In the genomic region with DNA sequence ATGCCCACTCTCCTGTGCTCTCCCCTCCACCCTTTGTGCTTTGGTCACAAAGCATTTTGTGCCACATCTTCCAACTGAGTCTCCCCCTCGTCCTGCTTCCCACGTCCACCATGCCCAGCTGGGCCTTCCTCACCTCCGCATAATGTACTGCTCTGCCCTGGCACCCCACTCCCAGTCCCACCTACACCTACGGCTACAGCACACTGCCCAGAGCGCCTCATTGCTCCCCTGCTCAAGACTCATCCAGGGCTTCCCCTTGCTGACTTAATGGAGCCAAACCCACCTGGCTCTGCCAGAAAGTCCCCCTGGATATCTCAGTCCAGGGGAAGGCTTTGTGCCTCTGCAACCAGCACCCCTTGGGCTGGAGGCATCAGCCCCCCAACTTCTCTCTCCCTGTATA, we compare ENCODE assay signal across 19 cellular contexts.
"Had no signal": no experiment of that assay in that cellular context is flagged by ENCODE, and none has a peak within 500 bp of the region (broad histone marks: within the 10 kb centered on the region; RNA-seq: fewer than 3 reads in every experiment).

No MANE protein-coding gene starts in this region.

- H3K27ac Mint-ChIP-seq: activated CD8-positive, alpha-beta T cell treated with anti-CD3 and anti-CD28 coated beads, Interleukin-2, amount 10 ng/mL, durations not matched to agents 7 days and 5 days had no signal

- H3K27me3 ChIP-seq: gastroesophageal sphincter, left lung, right atrium auricular region, SJCRH30, tibial nerve had no signal

- ATAC-seq: activated CD8-positive, alpha-beta T cell treated with anti-CD3 and anti-CD28 coated beads, Interleukin-2, amount 10 ng/mL, durations not matched to agents 7 days and 5 days; gastroesophageal sphincter; psoas muscle had no signal

- H3K9me3 Mint-ChIP-seq: stimulated activated naive CD8-positive, alpha-beta T cell treated with anti-CD3 and anti-CD28 coated beads, Interleukin-15, amount 100 ng/mL, for 72 hours had no signal

- H3K9me3 ChIP-seq: gastroesophageal sphincter, left lung, psoas muscle, right atrium auricular region, SJCRH30, tibial nerve had no signal

- DNase-seq: activated CD4-positive, alpha-beta T cell treated with anti-CD3 and anti-CD28 coated beads for 1 hour; activated CD4-positive, alpha-beta T cell treated with anti-CD3 and anti-CD28 coated beads, Interleukin-2, amount 50 U/mL, for 1 hour; activated CD8-positive, alpha-beta memory T cell treated with anti-CD3 and anti-CD28 coated beads, Interleukin-2, amount 50 U/mL, for 4 hours; activated CD8-positive, alpha-beta T cell treated with anti-CD3 and anti-CD28 coated beads, Interleukin-2, amount 10 ng/mL, durations not matched to agents 7 days and 5 days; activated naive CD4-positive, alpha-beta T cell treated with Interleukin-2 at 50 U/mL for 16 hours; activated T-cell treated with anti-CD3 and anti-CD28 coated beads, Interleukin-2, amount 50 U/mL, for 48 hours; amygdala; cerebellar nuclear complex; SJCRH30; stimulated activated CD4-positive, alpha-beta T cell treated with anti-CD3 and anti-CD28 coated beads, Interleukin-1b, Interleukin-23, amount 100 ng/mL, for 48 hours; stimulated activated naive CD8-positive, alpha-beta T cell treated with anti-CD3 and anti-CD28 coated beads, Interleukin-15, amount 100 ng/mL, for 72 hours; T-helper 1 cell had no signal

- H3K27ac ChIP-seq: coronary artery, epithelial cell of prostate, left lung, psoas muscle, right atrium auricular region, SJCRH30, tibial nerve had no signal

- H3K4me3 Mint-ChIP-seq: activated CD8-positive, alpha-beta T cell treated with anti-CD3 and anti-CD28 coated beads, Interleukin-2, amount 10 ng/mL, durations not matched to agents 7 days and 5 days; stimulated activated naive CD8-positive, alpha-beta T cell treated with anti-CD3 and anti-CD28 coated beads, Interleukin-15, amount 100 ng/mL, for 72 hours had no signal

- H3K4me1 ChIP-seq: psoas muscle, right atrium auricular region had no signal

- H3K27me3 Mint-ChIP-seq: stimulated activated naive CD8-positive, alpha-beta T cell treated with anti-CD3 and anti-CD28 coated beads, Interleukin-15, amount 100 ng/mL, for 72 hours had no signal

- H3K36me3 ChIP-seq: gastroesophageal sphincter, left lung, right atrium auricular region, SJCRH30, tibial nerve had no signal

- H3K4me3 ChIP-seq: coronary artery, gastroesophageal sphincter, left lung, psoas muscle, right atrium auricular region, SJCRH30, tibial nerve had no signal
